In the genomic region with DNA sequence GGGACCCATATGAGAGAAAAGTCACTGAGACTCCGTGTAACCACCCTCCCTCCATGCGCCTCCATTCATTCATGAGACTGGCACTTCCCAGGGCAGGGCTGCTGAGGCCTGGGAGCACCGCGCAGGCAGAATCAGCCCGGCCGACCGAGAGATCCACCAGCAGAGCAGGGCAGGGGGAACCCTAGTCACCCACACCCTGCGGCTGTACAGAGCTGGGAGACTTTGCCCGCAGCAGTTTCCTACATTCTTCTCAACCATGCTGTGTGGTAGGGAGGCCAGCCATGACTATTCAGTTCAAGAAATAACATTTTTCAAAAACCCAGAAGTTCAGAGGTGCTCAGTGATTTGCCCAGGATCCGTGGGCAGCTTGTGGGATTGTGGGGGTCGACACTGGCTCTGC, we compare ENCODE assay signal across 21 cellular contexts.
A peak's percentile ranks its signal among the peaks of the same experiment; 100 is the strongest.
DNase-seq lines count a peak whose midpoint lies in the region; ATAC-seq, FAIRE-seq and TF ChIP-seq lines count a peak whose summit lies in the region.
"Had no signal": no experiment of that assay in that cellular context is flagged by ENCODE, and none has a peak within 500 bp of the region (broad histone marks: within the 10 kb centered on the region; RNA-seq: fewer than 3 reads in every experiment).

No MANE protein-coding gene starts in this region.

- no peaks in the 10 kb centered on the region for H3K9me3 Mint-ChIP-seq in Caco-2 (ENCODE audit: unreplicated experiment)
- H3K9me3 Mint-ChIP-seq: activated CD4-positive, alpha-beta memory T cell treated with anti-CD3 and anti-CD28 coated beads for 36 hours; activated naive CD8-positive, alpha-beta T cell treated with anti-CD3 and anti-CD28 coated beads, Interleukin-2, amount 10 ng/mL, durations not matched to agents 7 days and 5 days; immature natural killer cell; memory B cell; stimulated activated memory B cell treated with anti-CD40 and anti-IgM and Interleukin-4, amounts not matched to agents 10 μg/mL and 1 μg/mL and 100 μg/mL, for 72 hours had no signal

- no peak overlapping the region for H2AFZ ChIP-seq in HepG2 (ENCODE audit: low read length)

- no peak for TF ChIP-seq RAD21 in HepG2 (CRISPR knock-in tag; IDR thresholded peaks at IDR 0.05)

- peaks cover 8% of the 10 kb centered on the region for H3K4me1 Mint-ChIP-seq in Caco-2 (ENCODE audit: low read depth, unreplicated experiment)

- DNase-seq in Caco-2 (no peak), RWPE2 (ENCODE audit: low spot score) (no peak), HepG2 (ENCODE audit: low spot score) (no peak), dorsolateral prefrontal cortex (no peak), NCI-H446 treated with DMSO at 0.1 percent for 48 hours (lab: John Stamatoyannopoulos, UW) (no peak)
- DNase-seq in activated CD4-positive, CD25-positive, alpha-beta regulatory T cell treated with anti-CD3 and anti-CD28 coated beads, Interleukin-2, amount 50 U/mL, for 72 hours: no peak
- no peak for DNase-seq in activated CD4-positive, CD25-positive, alpha-beta regulatory T cell (lab: John Stamatoyannopoulos, UW)
- DNase-seq: activated naive CD8-positive, alpha-beta T cell treated with anti-CD3 and anti-CD28 coated beads, Interleukin-2, amount 10 ng/mL, durations not matched to agents 7 days and 5 days; effector CD8-positive, alpha-beta T cell; KG1; NCI-H2029 treated with DMSO at 0.1 percent for 48 hours; nephron progenitor cell had no signal

- H3K27me3 Mint-ChIP-seq in Caco-2 (ENCODE audit: insufficient read depth, unreplicated experiment): no peaks in the 10 kb centered on the region
- H3K27me3 Mint-ChIP-seq: activated CD4-positive, alpha-beta memory T cell treated with anti-CD3 and anti-CD28 coated beads for 36 hours; activated naive CD8-positive, alpha-beta T cell treated with anti-CD3 and anti-CD28 coated beads, Interleukin-2, amount 10 ng/mL, durations not matched to agents 7 days and 5 days; memory B cell; stimulated activated memory B cell treated with anti-CD40 and anti-IgM and Interleukin-4, amounts not matched to agents 10 μg/mL and 1 μg/mL and 100 μg/mL, for 72 hours had no signal

- no peak overlapping the region for H3K9ac ChIP-seq in HepG2 (ENCODE audit: insufficient read depth, low read depth, low read length)
- no peak overlapping the region for H3K9ac ChIP-seq in skeletal muscle satellite cell (ENCODE audit: low read depth, low read length)

- no peaks in the 10 kb centered on the region for H3K27me3 ChIP-seq in Caco-2 (replicated peaks; ENCODE audit: control insufficient read depth, insufficient read depth, low read length)
- no peaks in the 10 kb centered on the region for H3K27me3 ChIP-seq in RWPE2 (ENCODE audit: insufficient read depth, poor library complexity, severe bottlenecking)
- H3K27me3 ChIP-seq in HepG2 (ENCODE audit: control insufficient read depth in 1 of 2, insufficient read depth in 2 of 2, low read length in 2 of 2): 0 out of 5 replicates have a peak, but pooled peaks cover 0 to 4% of the 10 kb centered on the region in 2 experiments
- no peaks in the 10 kb centered on the region for H3K27me3 ChIP-seq in skeletal muscle satellite cell (ENCODE audit: control insufficient read depth, insufficient read depth, low read length)
- H3K27me3 ChIP-seq in dorsolateral prefrontal cortex: no peaks in the 10 kb centered on the region
- H3K27me3 ChIP-seq: esophagus muscularis mucosa, upper lobe of right lung had no signal

- WGBS in HepG2 (ENCODE audit: low lambda C conversion rate): 82% methylated on average over 7 of the region's 11 CpGs

- peaks cover 5% of the 10 kb centered on the region for H3K36me3 Mint-ChIP-seq in Caco-2 (ENCODE audit: insufficient read depth, unreplicated experiment)

- intact Hi-C loops in Caco-2 (cut with micrococcal nuclease; ENCODE audit: unreplicated experiment): loop anchor here (1.0 kb wide), 2 partner anchors 8 to 10 kb away; no protein-coding TSS in a partner anchor
- intact Hi-C loops in HepG2 (cut with micrococcal nuclease; ENCODE audit: unreplicated experiment): loop anchor here (1.0 kb wide), 1 partner anchor 10 kb away; no protein-coding TSS in a partner anchor
- intact Hi-C loops in dorsolateral prefrontal cortex (cut with DNase I): no loop called here

- no peak for TF ChIP-seq POLR2A in HepG2 (IDR thresholded peaks at IDR 0.05; ENCODE audit: insufficient read depth in 1 of 2, low read depth in 2 of 2, low read length in 2 of 2)

- H3K79me2 ChIP-seq in HepG2 (ENCODE audit: insufficient read depth, low read length): no peaks in the 10 kb centered on the region

- no peak for TF ChIP-seq EP300 in HepG2 (IDR thresholded peaks at IDR 0.05; ENCODE audit: low read depth in 2 of 2, low read length in 2 of 2)
- no peak for TF ChIP-seq EP300 in HepG2 (CRISPR knock-in tag; IDR thresholded peaks at IDR 0.05; ENCODE audit: borderline replicate concordance)

- H3K4me2 ChIP-seq in HepG2 (ENCODE audit: low read depth, low read length) (peak overlapping the region; percentile 60), skeletal muscle satellite cell (ENCODE audit: low read length) (peak overlapping the region; percentile 50)

- H4K20me1 ChIP-seq in HepG2 (ENCODE audit: insufficient read depth, low read length): no peaks in the 10 kb centered on the region

- FAIRE-seq in HepG2 (lab: Jason Lieb, UNC): no peak

- CTCF ChIA-PET in Caco-2 (lab: Charles Lee) (interaction anchor here (0.5 to 1.9 kb wide), 6 partner anchors 8 to 225 kb away, joined by 3 to 13 read pairs (median 6); a partner anchor contains a TSS), HepG2 (lab: Yijun Ruan, JAX; ENCODE audit: low intra/inter-chr PET ratio, low total read pairs) (interaction anchor here (0.7 to 1.6 kb wide), 2 partner anchors 9 to 39 kb away, joined by 3 to 7 read pairs; no protein-coding TSS in a partner anchor)

- H3K9me3 ChIP-seq in Caco-2 (0 out of 2 replicates have a peak, but pooled peaks cover 3% of the 10 kb centered on the region), RWPE2 (ENCODE audit: severe bottlenecking) (no peaks in the 10 kb centered on the region), HepG2 (ENCODE audit: low read length) (no peaks in the 10 kb centered on the region), skeletal muscle satellite cell (replicated peaks; ENCODE audit: low read length) (no peaks in the 10 kb centered on the region)
- H3K9me3 ChIP-seq: esophagus muscularis mucosa, prostate gland, upper lobe of right lung had no signal

- peak overlapping the region; percentile 81 for H3K27ac Mint-ChIP-seq in Caco-2 (ENCODE audit: unreplicated experiment)
- H3K27ac Mint-ChIP-seq: activated CD4-positive, alpha-beta memory T cell treated with anti-CD3 and anti-CD28 coated beads for 36 hours; activated naive CD8-positive, alpha-beta T cell treated with anti-CD3 and anti-CD28 coated beads, Interleukin-2, amount 10 ng/mL, durations not matched to agents 7 days and 5 days; memory B cell; nephron progenitor cell had no signal

- H3K36me3 ChIP-seq in Caco-2 (ENCODE audit: control insufficient read depth, insufficient read depth, low read length) (no peaks in the 10 kb centered on the region), RWPE2 (ENCODE audit: low read depth) (no peaks in the 10 kb centered on the region), HepG2 (replicated peaks in 1 of 2; ENCODE audit: control insufficient read depth in 1 of 2, insufficient read depth in 2 of 2, low read length in 2 of 2) (no peaks in the 10 kb centered on the region), skeletal muscle satellite cell (ENCODE audit: insufficient read depth, low read length) (no peaks in the 10 kb centered on the region)
- H3K36me3 ChIP-seq: esophagus muscularis mucosa, prostate gland, upper lobe of right lung had no signal

- in situ Hi-C loops in HepG2 (cut with HindIII; ENCODE audit: extremely low pct_ligation_motif_present, low pct_unique_long_range_greater_than_20kb): no loop called here

- H3K4me3 ChIP-seq in Caco-2 (ENCODE audit: low read depth, low read length) (no peak overlapping the region), RWPE2 (ENCODE audit: severe bottlenecking) (no peak overlapping the region), HepG2 (replicated peaks in 1 of 3; ENCODE audit: insufficient read depth in 1 of 3, low read depth in 2 of 3, low read length in 3 of 3) (peak overlapping the region in 1 of 3 experiments; percentile 35; a peak in 1 of 6 replicates), skeletal muscle satellite cell (ENCODE audit: low read length) (no peak overlapping the region), dorsolateral prefrontal cortex (no peak overlapping the region)
- H3K4me3 ChIP-seq: esophagus muscularis mucosa, prostate gland, upper lobe of right lung had no signal

- TF ChIP-seq CTCF in Caco-2 (IDR thresholded peaks at IDR 0.05; ENCODE audit: insufficient read depth in 1 of 2, low read depth in 1 of 2, low read length in 1 of 2, severe bottlenecking in 1 of 2, unreplicated experiment in 1 of 2) (no peak), RWPE2 (IDR thresholded peaks at IDR 0.05; ENCODE audit: poor library complexity, severe bottlenecking) (no peak), HepG2 (CRISPR knock-in tag; IDR thresholded peaks at IDR 0.05) (no peak), dorsolateral prefrontal cortex (IDR thresholded peaks at IDR 0.05 in 54 of 56, conservative IDR thresholded peaks at IDR 0.05 in 2 of 56; ENCODE audit: low read depth in 1 of 56, partially characterized antibody in 56 of 56) (no peak)

- ATAC-seq in RWPE2 (ENCODE audit: low read depth) (peak; percentile 8; the same call in 2 of the 3 replicates), HepG2 (peak; percentile 36)

- H3K27ac ChIP-seq in RWPE2 (ENCODE audit: poor library complexity, severe bottlenecking) (no peak overlapping the region), HepG2 (ENCODE audit: extremely low read length, insufficient read depth, low read length) (no peak overlapping the region), dorsolateral prefrontal cortex (peak overlapping the region in 2 of 59 donors; percentile 35 to 36)
- H3K27ac ChIP-seq: esophagus muscularis mucosa, VCaP had no signal

- H3K4me1 ChIP-seq in Caco-2 (peaks cover 19% of the 10 kb centered on the region; the same call in 1 of the 2 replicates), RWPE2 (ENCODE audit: insufficient read depth, poor library complexity, severe bottlenecking) (peaks cover 32% of the 10 kb centered on the region), HepG2 (ENCODE audit: insufficient read depth, low read length) (peaks cover 30% of the 10 kb centered on the region), skeletal muscle satellite cell (ENCODE audit: control insufficient read depth, insufficient read depth, low read length) (peaks cover 54% of the 10 kb centered on the region)
- H3K4me1 ChIP-seq: prostate gland had no signal

- POLR2A ChIA-PET in Caco-2 (lab: Charles Lee): interaction anchor here (1.0 kb wide), 1 partner anchor 224 kb away, joined by 4 read pairs; no protein-coding TSS in a partner anchor
- POLR2A ChIA-PET in HepG2 (lab: Yijun Ruan, JAX): interaction anchor here (1.1 to 1.2 kb wide), 2 partner anchors 9 to 113 kb away, joined by 6 to 8 read pairs; no protein-coding TSS in a partner anchor

- no TSS peak for BruUV-seq in Caco-2 (replicated peaks; lab: Mats Ljungman, UMichigan)
- no TSS peak for BruUV-seq in HepG2 (replicated peaks; lab: Mats Ljungman, UMichigan)

- peak overlapping the region; percentile 67 for H3K4me3 Mint-ChIP-seq in Caco-2 (ENCODE audit: unreplicated experiment)
- H3K4me3 Mint-ChIP-seq: activated CD4-positive, alpha-beta memory T cell treated with anti-CD3 and anti-CD28 coated beads for 36 hours; activated naive CD8-positive, alpha-beta T cell treated with anti-CD3 and anti-CD28 coated beads, Interleukin-2, amount 10 ng/mL, durations not matched to agents 7 days and 5 days; immature natural killer cell; memory B cell; nephron progenitor cell; stimulated activated memory B cell treated with anti-CD40 and anti-IgM and Interleukin-4, amounts not matched to agents 10 μg/mL and 1 μg/mL and 100 μg/mL, for 72 hours had no signal

Comparison
In these comparisons a context has a peak if more than half of its experiments do, and no peak if none do; other contexts are left out.
1. intact Hi-C loops: an anchor here in Caco-2 (1.0 kb wide) and HepG2 (1.0 kb wide); none called in dorsolateral prefrontal cortex.